ENCODE assay signal across 20 cellular contexts in genomic region chr7:106980358-106980685, GRCh38.
DNase-seq lines count a peak whose midpoint lies in the region; ATAC-seq, FAIRE-seq and TF ChIP-seq lines count a peak whose summit lies in the region.
"Had no signal": no experiment of that assay in that cellular context is flagged by ENCODE, and none has a peak within 500 bp of the region (broad histone marks: within the 10 kb centered on the region; RNA-seq: fewer than 3 reads in every experiment).

No MANE protein-coding gene starts in this region.

- no peak overlapping the region for H3K27ac Mint-ChIP-seq in mesothelial cell of epicardium
- H3K27ac Mint-ChIP-seq: B cell had no signal

- no peak for TF ChIP-seq CTCF in K562 (IDR thresholded peaks at IDR 0.05 in 2 of 3, conservative IDR thresholded peaks at IDR 0.05 in 1 of 3; ENCODE audit: insufficient read depth in 2 of 3, low read depth in 1 of 3, low read length in 3 of 3)
- no peak for TF ChIP-seq CTCF in endothelial cell of umbilical vein (IDR thresholded peaks at IDR 0.05; ENCODE audit: extremely low read depth in 1 of 2, insufficient read depth in 1 of 2, low read depth in 1 of 2, low read length in 2 of 2)
- TF ChIP-seq CTCF in spleen (IDR thresholded peaks at IDR 0.05 in 8 of 11, conservative IDR thresholded peaks at IDR 0.05 in 3 of 11): no peak
- TF ChIP-seq CTCF in uterus (IDR thresholded peaks at IDR 0.05): no peak
- TF ChIP-seq CTCF in mesothelial cell of epicardium (IDR thresholded peaks at IDR 0.05; ENCODE audit: unreplicated experiment): no peak

- WGBS in K562 (ENCODE audit: insufficient coverage, low coverage, missing lambda C conversion rate): 29% methylated on average over 3 of the region's 3 CpGs
- WGBS in spleen, 5 donors: 76 to 85% (median 82%) methylated on average over 3 of the region's 3 CpGs
- WGBS in neuronal stem cell (ENCODE audit: extremely low coverage in 2 of 2, insufficient read length in 2 of 2, insufficient replicate concordance in 1 of 2), 2 donors: no CpG with 5 or more reads among the region's 3 CpGs

- POLR2A ChIA-PET in K562 (lab: Yijun Ruan, JAX) (interaction anchor here (0.5 to 5.3 kb wide), 9 partner anchors 9 to 322 kb away, joined by 3 to 30 read pairs (median 3); no protein-coding TSS in a partner anchor), endothelial cell of umbilical vein (lab: Charles Lee) (no interaction called here)

- peak overlapping the region; percentile 92 for H2AFZ ChIP-seq in K562 (ENCODE audit: low read depth, low read length)
- no peak overlapping the region for H2AFZ ChIP-seq in endothelial cell of umbilical vein (ENCODE audit: low read depth, low read length)
- H2AFZ ChIP-seq in neuronal stem cell (ENCODE audit: low read length): no peak overlapping the region

- no peak overlapping the region for H2AK5ac ChIP-seq in neuronal stem cell (ENCODE audit: low read depth, low read length)

- H3K4me1 ChIP-seq in K562 (replicated peaks in 1 of 2; ENCODE audit: control insufficient read depth in 2 of 2, insufficient read depth in 2 of 2, low read length in 2 of 2): peaks cover 25 to 63% of the 10 kb centered on the region in 2 experiments
- H3K4me1 ChIP-seq in endothelial cell of umbilical vein (ENCODE audit: control insufficient read depth, extremely low read depth, insufficient read depth, low read length): peaks cover 5% of the 10 kb centered on the region
- peaks cover 0 to 10% (median 0%) of the 10 kb centered on the region in 6 donors for H3K4me1 ChIP-seq in spleen
- no peaks in the 10 kb centered on the region for H3K4me1 ChIP-seq in uterus
- peaks cover 5 to 9% of the 10 kb centered on the region in 2 donors for H3K4me1 ChIP-seq in neuronal stem cell (ENCODE audit: control insufficient read depth in 2 of 2, insufficient read depth in 1 of 2, low read depth in 1 of 2, low read length in 2 of 2)
- H3K4me1 ChIP-seq: BLaER1, Caco-2 had no signal

- H4K8ac ChIP-seq in neuronal stem cell (ENCODE audit: low read depth, low read length): no peak overlapping the region

- H2BK120ac ChIP-seq in neuronal stem cell (ENCODE audit: low read depth, low read length): no peak overlapping the region

- CTCF ChIA-PET in K562 (lab: Yijun Ruan, JAX; ENCODE audit: low intra/inter-chr PET ratio) (no interaction called here), endothelial cell of umbilical vein (lab: Charles Lee) (interaction anchor here (0.8 kb wide), 1 partner anchor 33 kb away, joined by 3 read pairs; no protein-coding TSS in a partner anchor)

- H3K9me1 ChIP-seq in K562 (ENCODE audit: control insufficient read depth, insufficient read depth, low read length): no peaks in the 10 kb centered on the region
- no peaks in the 10 kb centered on the region for H3K9me1 ChIP-seq in endothelial cell of umbilical vein (replicated peaks; ENCODE audit: control insufficient read depth, extremely low read depth, insufficient read depth, low read length)

- no peak overlapping the region for H3K14ac ChIP-seq in neuronal stem cell (ENCODE audit: low read length)

- H3K4me3 Mint-ChIP-seq in mesothelial cell of epicardium: no peak overlapping the region
- H3K4me3 Mint-ChIP-seq: B cell; CD4-positive, CD25-positive, alpha-beta regulatory T cell had no signal

- peaks cover 21% of the 10 kb centered on the region for H3K4me1 Mint-ChIP-seq in mesothelial cell of epicardium
- H3K4me1 Mint-ChIP-seq: B cell; CD4-positive, CD25-positive, alpha-beta regulatory T cell had no signal

- no peaks in the 10 kb centered on the region; the same call in 2 of the 3 replicates for H3K79me2 ChIP-seq in K562 (ENCODE audit: control insufficient read depth, insufficient read depth, low read length)
- H3K79me2 ChIP-seq in endothelial cell of umbilical vein (ENCODE audit: control insufficient read depth, insufficient read depth, low read length): no peaks in the 10 kb centered on the region

- H3K4me2 ChIP-seq in K562 (ENCODE audit: insufficient read depth, low read length) (peak overlapping the region; percentile 73; the same call in 1 of the 2 replicates), endothelial cell of umbilical vein (ENCODE audit: insufficient read depth, low read length) (no peak overlapping the region), neuronal stem cell (ENCODE audit: insufficient read depth, low read length, poor library complexity, severe bottlenecking) (no peak overlapping the region)
- H3K4me2 ChIP-seq: BLaER1 had no signal

- peak overlapping the region; percentile 89 for H3K27ac ChIP-seq in K562 (ENCODE audit: extremely low read depth, low read depth, low read length)
- H3K27ac ChIP-seq in endothelial cell of umbilical vein (ENCODE audit: insufficient read depth, low read depth, low read length): no peak overlapping the region
- peak overlapping the region; percentile 20 to 82 (median 71) for H3K27ac ChIP-seq in spleen
- H3K27ac ChIP-seq in uterus: peak overlapping the region; percentile 69 to 81
- no peak overlapping the region for H3K27ac ChIP-seq in neuronal stem cell (replicated peaks; ENCODE audit: low read length)
- H3K27ac ChIP-seq: BLaER1, C4-2B had no signal

- H3K27me3 Mint-ChIP-seq in mesothelial cell of epicardium (ENCODE audit: low read depth): no peaks in the 10 kb centered on the region
- H3K27me3 Mint-ChIP-seq: B cell had no signal

- H3K18ac ChIP-seq in neuronal stem cell (ENCODE audit: low read length): no peak overlapping the region

- no peak overlapping the region for H2BK12ac ChIP-seq in neuronal stem cell (ENCODE audit: low read length)

- in situ Hi-C loops in K562 (cut with MboI): no loop called here

- no TSS peak for BruUV-seq in K562 (replicated peaks; lab: Mats Ljungman, UMichigan)
- no TSS peak for BruUV-seq in endothelial cell of umbilical vein (replicated peaks; lab: Mats Ljungman, UMichigan)

- no peaks in the 10 kb centered on the region for H3K79me1 ChIP-seq in neuronal stem cell (ENCODE audit: low read depth, low read length)

- H3K23ac ChIP-seq in neuronal stem cell (ENCODE audit: low read depth, low read length, poor library complexity): no peak overlapping the region

- H3K36me3 ChIP-seq in K562 (ENCODE audit: control insufficient read depth, insufficient read depth, low read length) (no peaks in the 10 kb centered on the region), endothelial cell of umbilical vein (ENCODE audit: control insufficient read depth in 2 of 2, extremely low read depth in 1 of 2, insufficient read depth in 2 of 2, low read length in 2 of 2) (no peaks in the 10 kb centered on the region), spleen (no peaks in the 10 kb centered on the region), uterus (no peaks in the 10 kb centered on the region), neuronal stem cell (replicated peaks in 1 of 2; ENCODE audit: control insufficient read depth in 2 of 2, insufficient read depth in 2 of 2, low read length in 2 of 2) (no peaks in the 10 kb centered on the region)
- H3K36me3 ChIP-seq: BLaER1 had no signal

- H3K9me3 ChIP-seq in K562 (replicated peaks; ENCODE audit: control insufficient read depth, insufficient read depth, low read depth, low read length): no peaks in the 10 kb centered on the region
- no peaks in the 10 kb centered on the region for H3K9me3 ChIP-seq in endothelial cell of umbilical vein (replicated peaks; ENCODE audit: control insufficient read depth, insufficient read depth, low read length)
- no peaks in the 10 kb centered on the region for H3K9me3 ChIP-seq in spleen
- H3K9me3 ChIP-seq in uterus: no peaks in the 10 kb centered on the region
- no peaks in the 10 kb centered on the region for H3K9me3 ChIP-seq in neuronal stem cell (replicated peaks in 1 of 2; ENCODE audit: control insufficient read depth in 2 of 2, insufficient read depth in 1 of 2, low read depth in 1 of 2, low read length in 2 of 2)
- H3K9me3 ChIP-seq: BLaER1, Caco-2 had no signal

- H3K4ac ChIP-seq in neuronal stem cell (ENCODE audit: low read length): no peak overlapping the region

- ATAC-seq in K562: no peak

- intact Hi-C loops in K562 (cut with micrococcal nuclease) (loop anchor here (10.0 kb wide), 1 partner anchor 866 kb away; the partner anchor contains the start of gene SYPL1), endothelial cell of umbilical vein (cut with micrococcal nuclease) (no loop called here), spleen (cut with DNase I; ENCODE audit: low total_unique reads) (no loop called here), uterus (cut with DNase I; ENCODE audit: low total_unique reads) (no loop called here)

- H3K4me3 ChIP-seq in K562: no peak overlapping the region
- H3K4me3 ChIP-seq in endothelial cell of umbilical vein (replicated peaks in 1 of 3; ENCODE audit: insufficient read depth in 1 of 3, low read depth in 1 of 3, low read length in 3 of 3): no peak overlapping the region
- H3K4me3 ChIP-seq in spleen: no peak overlapping the region
- no peak overlapping the region for H3K4me3 ChIP-seq in uterus
- no peak overlapping the region for H3K4me3 ChIP-seq in neuronal stem cell (ENCODE audit: low read length in 2 of 2)
- H3K4me3 ChIP-seq: BLaER1 had no signal

- H3K9ac ChIP-seq in K562 (ENCODE audit: insufficient read depth in 1 of 2, low read depth in 2 of 2, low read length in 2 of 2): peak overlapping the region in 1 of 2 experiments; percentile 4; a peak in 1 of 4 replicates
- H3K9ac ChIP-seq in endothelial cell of umbilical vein (replicated peaks; ENCODE audit: extremely low read depth, insufficient read depth, low read length): no peak overlapping the region
- no peak overlapping the region for H3K9ac ChIP-seq in neuronal stem cell (ENCODE audit: low read depth, low read length, poor library complexity)
- H3K9ac ChIP-seq: BLaER1 had no signal

- no peak overlapping the region for H4K91ac ChIP-seq in neuronal stem cell (ENCODE audit: low read depth, low read length, poor library complexity)

- FAIRE-seq in K562 (lab: Jason Lieb, UNC): peak; percentile 11
- peak; percentile 48 for FAIRE-seq in endothelial cell of umbilical vein (lab: Jason Lieb, UNC)
- no peak for FAIRE-seq in RCC 7860 (lab: Jason Lieb, UNC)
- FAIRE-seq: A204.1, G401.6, GM12892, H1 had no signal

- H4K20me1 ChIP-seq in K562 (replicated peaks; ENCODE audit: control insufficient read depth, insufficient read depth, low read length) (no peaks in the 10 kb centered on the region), endothelial cell of umbilical vein (replicated peaks; ENCODE audit: control insufficient read depth, extremely low read depth, insufficient read depth, low read length) (no peaks in the 10 kb centered on the region)
- H4K20me1 ChIP-seq: BLaER1 had no signal

- DNase-seq in K562 (ENCODE audit: extremely low read depth in 1 of 4, low spot score in 3 of 4) (no peak), endothelial cell of umbilical vein (ENCODE audit: low read depth, low spot score) (no peak), spleen (no peak), uterus (no peak), RCC 7860 (ENCODE audit: low spot score) (no peak), neuronal stem cell (ENCODE audit: low spot score) (no peak), mesothelial cell of epicardium (ENCODE audit: low spot score in 2 of 2, unreplicated experiment in 2 of 2) (no peak), A172 (ENCODE audit: low spot score) (no peak)
- DNase-seq: Caco-2; CD4-positive, CD25-positive, alpha-beta regulatory T cell; DMS153; DND-41; HCEC 1CT had no signal

- no peak for TF ChIP-seq POLR2A in K562 (conservative IDR thresholded peaks at IDR 0.05)
- TF ChIP-seq POLR2A in endothelial cell of umbilical vein (IDR thresholded peaks at IDR 0.05; ENCODE audit: low read depth, low read length): no peak
- TF ChIP-seq POLR2A in spleen (IDR thresholded peaks at IDR 0.05): no peak
- no peak for TF ChIP-seq POLR2A in uterus (IDR thresholded peaks at IDR 0.05)

- H3K36me3 Mint-ChIP-seq in mesothelial cell of epicardium: no peaks in the 10 kb centered on the region
- H3K36me3 Mint-ChIP-seq: CD4-positive, CD25-positive, alpha-beta regulatory T cell had no signal

- dilution Hi-C loops in endothelial cell of umbilical vein (cut with MboI; ENCODE audit: extremely low pct_ligation_motif_present, low sequenced_read_pairs): no loop called here

- H2BK5ac ChIP-seq in neuronal stem cell (ENCODE audit: low read length): no peak overlapping the region

- no peak; the same call in 1 of the 2 replicates for TF ChIP-seq EP300 in K562 (IDR thresholded peaks at IDR 0.05; ENCODE audit: low read length)

- H3K9me3 Mint-ChIP-seq in mesothelial cell of epicardium: no peaks in the 10 kb centered on the region

- no peak for TF ChIP-seq RAD21 in K562 (CRISPR knock-in tag; conservative IDR thresholded peaks at IDR 0.05 in 1 of 2, IDR thresholded peaks at IDR 0.05 in 1 of 2)

- H3K27me3 ChIP-seq in K562 (ENCODE audit: control insufficient read depth in 2 of 2, insufficient read depth in 2 of 2, low read length in 2 of 2) (no peaks in the 10 kb centered on the region), endothelial cell of umbilical vein (ENCODE audit: control insufficient read depth in 2 of 2, insufficient read depth in 2 of 2, low read length in 2 of 2) (no peaks in the 10 kb centered on the region), spleen (replicated peaks in 1 of 7) (no peaks in the 10 kb centered on the region), uterus (no peaks in the 10 kb centered on the region), neuronal stem cell (ENCODE audit: control insufficient read depth in 3 of 3, insufficient read depth in 3 of 3, low read depth in 1 of 3, low read length in 3 of 3) (no peaks in the 10 kb centered on the region)
- H3K27me3 ChIP-seq: BLaER1 had no signal

- H2BK15ac ChIP-seq in neuronal stem cell (ENCODE audit: low read length): no peak overlapping the region

Comparison
In these comparisons a context has a peak if more than half of its experiments do, and no peak if none do; other contexts are left out.
1. H3K27ac ChIP-seq: peak in K562 (single experiment), spleen (8 of 8) and uterus (2 of 2); none in endothelial cell of umbilical vein (single experiment) and neuronal stem cell (single experiment).